Comparison of ENCODE assay signal across 9 cellular contexts in genomic region chr7:137778511-137778910, GRCh38.
"Had no signal": no experiment of that assay in that cellular context is flagged by ENCODE, and none has a peak within 500 bp of the region (broad histone marks: within the 10 kb centered on the region; RNA-seq: fewer than 3 reads in every experiment).

No MANE protein-coding gene starts in this region.

- H2AFZ ChIP-seq: GM23248 had no signal

- H3K4me2 ChIP-seq: KMS-11 had no signal

- H3K27ac Mint-ChIP-seq: HFFc6 had no signal

- DNase-seq: GM23248, GOT3, H7, HFFc6, KBM-7 had no signal

- H3K27ac ChIP-seq: GM23248, KMS-11 had no signal

- H3K9me3 ChIP-seq: HAP-1 had no signal

- H3K36me3 ChIP-seq: HAP-1 had no signal

- ATAC-seq: HCT116 had no signal

- H3K4me3 ChIP-seq: GM23248, HAP-1 had no signal

- H3K9ac ChIP-seq: GM23248, KMS-11 had no signal

- FAIRE-seq: HTR-8/SVneo had no signal

- H3K4me3 Mint-ChIP-seq: HFFc6 had no signal

- H3K4me1 ChIP-seq: HAP-1 had no signal
